In genomic region chr17:70353408-70354092, GRCh38 we compare ENCODE assay signal across 19 cellular contexts.
A peak's percentile ranks its signal among the peaks of the same experiment; 100 is the strongest.
DNase-seq lines count a peak whose midpoint lies in the region; ATAC-seq and TF ChIP-seq lines count a peak whose summit lies in the region.
"Had no signal": no experiment of that assay in that cellular context is flagged by ENCODE, and none has a peak within 500 bp of the region (broad histone marks: within the 10 kb centered on the region; RNA-seq: fewer than 3 reads in every experiment).

No MANE protein-coding gene starts in this region.

- H3K9me3 Mint-ChIP-seq in osteocyte (ENCODE audit: unreplicated experiment): no peaks in the 10 kb centered on the region

- peak; percentile 71 for ATAC-seq in GM19043 (IDR thresholded peaks at IDR 0.05; ENCODE audit: low read depth, unreplicated experiment)
- peak; percentile 69 for ATAC-seq in HG02938 (IDR thresholded peaks at IDR 0.05; ENCODE audit: unreplicated experiment)
- peak; percentile 81 for ATAC-seq in HG03460 (IDR thresholded peaks at IDR 0.05; ENCODE audit: unreplicated experiment)
- ATAC-seq in SK-N-SH treated with all-trans-retinoic acid at 6 μM for 48 hours: no peak
- ATAC-seq: HepG2 had no signal

- no peaks in the 10 kb centered on the region for H3K27me3 Mint-ChIP-seq in osteocyte (ENCODE audit: unreplicated experiment)
- H3K27me3 Mint-ChIP-seq: CD4-positive, CD25-positive, alpha-beta regulatory T cell had no signal

- no peak for DNase-seq in NCI-H146 treated with DMSO at 0.1 percent for 48 hours (lab: John Stamatoyannopoulos, UW; ENCODE audit: unreplicated experiment)
- no peak for DNase-seq in osteocyte (ENCODE audit: extremely low spot score, unreplicated experiment)
- DNase-seq in NOMO-1 treated with DMSO at 0.1 percent for 48 hours (lab: John Stamatoyannopoulos, UW; ENCODE audit: unreplicated experiment): no peak
- no peak for DNase-seq in NAMALWA (ENCODE audit: low spot score)
- DNase-seq: ACHN; CD4-positive, CD25-positive, alpha-beta regulatory T cell; GOT3; MG63; NCI-H2081 treated with DMSO at 0.1 percent for 48 hours; NCI-H2227 treated with DMSO at 0.1 percent for 48 hours; NCI-H524 treated with DMSO at 0.1 percent for 48 hours; Peyer's patch; Right ventricle myocardium superior; T-helper 2 cell had no signal

- no peaks in the 10 kb centered on the region for H3K4me1 Mint-ChIP-seq in osteocyte (ENCODE audit: unreplicated experiment)
- H3K4me1 Mint-ChIP-seq: CD4-positive, CD25-positive, alpha-beta regulatory T cell had no signal

- no peak overlapping the region for H3K4me3 Mint-ChIP-seq in osteocyte (ENCODE audit: unreplicated experiment)
- H3K4me3 Mint-ChIP-seq: CD4-positive, CD25-positive, alpha-beta regulatory T cell had no signal

- TF ChIP-seq CTCF in osteocyte (IDR thresholded peaks at IDR 0.05): no peak

- no peak overlapping the region for H3K27ac Mint-ChIP-seq in osteocyte (ENCODE audit: unreplicated experiment)
- H3K27ac Mint-ChIP-seq: CD4-positive, CD25-positive, alpha-beta regulatory T cell had no signal

- no peaks in the 10 kb centered on the region for H3K36me3 Mint-ChIP-seq in osteocyte (ENCODE audit: unreplicated experiment)
- H3K36me3 Mint-ChIP-seq: CD4-positive, CD25-positive, alpha-beta regulatory T cell had no signal

TF ChIP-seq in SK-N-SH treated with all-trans-retinoic acid at 6 μM for 48 hours, 23 proteins besides CTCF, POLR2A, EP300 and RAD21:
- TF ChIP-seq OSR1 (CRISPR knock-in tag; IDR thresholded peaks at IDR 0.05) (no peak), ISL1 (CRISPR knock-in tag; IDR thresholded peaks at IDR 0.05) (peak; percentile 72), TOX (CRISPR knock-in tag; IDR thresholded peaks at IDR 0.05; ENCODE audit: borderline replicate concordance) (no peak), ZNF70 (CRISPR knock-in tag; IDR thresholded peaks at IDR 0.05) (no peak), ZC3H10 (CRISPR knock-in tag; IDR thresholded peaks at IDR 0.05) (no peak), POU6F1 (CRISPR knock-in tag; IDR thresholded peaks at IDR 0.05; ENCODE audit: borderline replicate concordance, low read depth) (no peak), ZNF8 (CRISPR knock-in tag; IDR thresholded peaks at IDR 0.05) (no peak), PATZ1 (CRISPR knock-in tag; IDR thresholded peaks at IDR 0.05; ENCODE audit: borderline replicate concordance) (no peak), BACH2 (CRISPR knock-in tag; IDR thresholded peaks at IDR 0.05; ENCODE audit: borderline replicate concordance) (no peak), RARB (CRISPR knock-in tag; IDR thresholded peaks at IDR 0.05) (no peak), TCF4 (CRISPR knock-in tag; IDR thresholded peaks at IDR 0.05; ENCODE audit: borderline replicate concordance) (peak; percentile 61), TSHZ2 (CRISPR knock-in tag; IDR thresholded peaks at IDR 0.05) (no peak), CSRNP3 (CRISPR knock-in tag; IDR thresholded peaks at IDR 0.05) (no peak)
TF ChIP-seq in SK-N-SH treated with all-trans-retinoic acid at 6 μM for 48 hours: peak in this region for 2.
